Comparison of ENCODE assay signal across 12 cellular contexts in genomic region chr7:69871213-69871885, GRCh38.
DNase-seq lines count a peak whose midpoint lies in the region; ATAC-seq and TF ChIP-seq lines count a peak whose summit lies in the region.
"Had no signal": no experiment of that assay in that cellular context is flagged by ENCODE, and none has a peak within 500 bp of the region (broad histone marks: within the 10 kb centered on the region; RNA-seq: fewer than 3 reads in every experiment).

No MANE protein-coding gene starts in this region.

- DNase-seq in EH (ENCODE audit: low read depth) (peak; percentile 59), SK-N-DZ (ENCODE audit: low spot score) (peak; percentile 55), fibroblast of pulmonary artery (ENCODE audit: low read depth) (peak; percentile 44), osteocyte (ENCODE audit: extremely low spot score, unreplicated experiment) (no peak), medulla oblongata (ENCODE audit: extremely low spot score) (no peak)
- no peak for DNase-seq in naive thymus-derived CD4-positive, alpha-beta T cell
- DNase-seq: esophagus squamous epithelium, left lung, NCI-H146 had no signal

- H3K27ac Mint-ChIP-seq in osteocyte (ENCODE audit: unreplicated experiment): peak overlapping the region; percentile 72
- H3K27ac Mint-ChIP-seq in naive thymus-derived CD4-positive, alpha-beta T cell: no peak overlapping the region

- H3K4me1 ChIP-seq in naive thymus-derived CD4-positive, alpha-beta T cell (ENCODE audit: control insufficient read depth in 2 of 2, insufficient read depth in 2 of 2, low read length in 2 of 2): no peaks in the 10 kb centered on the region
- H3K4me1 ChIP-seq: esophagus squamous epithelium, left lung had no signal

- no peaks in the 10 kb centered on the region for H3K27me3 ChIP-seq in naive thymus-derived CD4-positive, alpha-beta T cell (ENCODE audit: control insufficient read depth in 2 of 2, insufficient read depth in 2 of 2, low read length in 2 of 2)
- H3K27me3 ChIP-seq: esophagus squamous epithelium, left lung had no signal

- H3K27me3 Mint-ChIP-seq in osteocyte (ENCODE audit: unreplicated experiment): no peaks in the 10 kb centered on the region
- no peaks in the 10 kb centered on the region for H3K27me3 Mint-ChIP-seq in naive thymus-derived CD4-positive, alpha-beta T cell

- no peak for ATAC-seq in naive thymus-derived CD4-positive, alpha-beta T cell
- no peak for ATAC-seq in GM19328 (IDR thresholded peaks at IDR 0.05; ENCODE audit: unreplicated experiment)
- no peak for ATAC-seq in GM18868 (IDR thresholded peaks at IDR 0.05; ENCODE audit: unreplicated experiment)
- ATAC-seq: left lung had no signal

- no peaks in the 10 kb centered on the region for H3K36me3 Mint-ChIP-seq in osteocyte (ENCODE audit: unreplicated experiment)
- peaks cover 0 to 3% (median 0%) of the 10 kb centered on the region in 5 donors for H3K36me3 Mint-ChIP-seq in naive thymus-derived CD4-positive, alpha-beta T cell

- intact Hi-C loops in naive thymus-derived CD4-positive, alpha-beta T cell (cut with micrococcal nuclease): no loop called here

- H3K36me3 ChIP-seq in naive thymus-derived CD4-positive, alpha-beta T cell (ENCODE audit: control insufficient read depth in 2 of 3, insufficient read depth in 3 of 3, low read length in 3 of 3): no peaks in the 10 kb centered on the region
- H3K36me3 ChIP-seq: esophagus squamous epithelium, left lung, thoracic aorta had no signal

- H3K4me3 Mint-ChIP-seq in osteocyte (ENCODE audit: unreplicated experiment): no peak overlapping the region
- no peak overlapping the region for H3K4me3 Mint-ChIP-seq in naive thymus-derived CD4-positive, alpha-beta T cell

- H3K9me3 ChIP-seq in naive thymus-derived CD4-positive, alpha-beta T cell (ENCODE audit: control insufficient read depth in 2 of 3, low read length in 3 of 3): no peaks in the 10 kb centered on the region
- H3K9me3 ChIP-seq: esophagus squamous epithelium, left lung, thoracic aorta had no signal

- no peaks in the 10 kb centered on the region for H3K9me3 Mint-ChIP-seq in osteocyte (ENCODE audit: unreplicated experiment)
- peaks cover 0 to 9% (median 0%) of the 10 kb centered on the region in 11 donors for H3K9me3 Mint-ChIP-seq in naive thymus-derived CD4-positive, alpha-beta T cell

- POLR2A ChIA-PET in naive thymus-derived CD4-positive, alpha-beta T cell (lab: Charles Lee): no interaction called here

- CTCF ChIA-PET in naive thymus-derived CD4-positive, alpha-beta T cell (lab: Charles Lee): no interaction called here

- peaks cover 18% of the 10 kb centered on the region for H3K4me1 Mint-ChIP-seq in osteocyte (ENCODE audit: unreplicated experiment)
- H3K4me1 Mint-ChIP-seq in naive thymus-derived CD4-positive, alpha-beta T cell: peaks cover 0 to 4% (median 0%) of the 10 kb centered on the region in 7 donors

- TF ChIP-seq CTCF in fibroblast of pulmonary artery (IDR thresholded peaks at IDR 0.05; ENCODE audit: low read length, missing control alignments) (no peak), osteocyte (IDR thresholded peaks at IDR 0.05) (no peak)

- no peak overlapping the region for H3K27ac ChIP-seq in naive thymus-derived CD4-positive, alpha-beta T cell (ENCODE audit: low read depth, low read length)
- H3K27ac ChIP-seq: esophagus squamous epithelium, left lung, thoracic aorta had no signal

- no peak overlapping the region for H3K4me3 ChIP-seq in fibroblast of pulmonary artery (replicated peaks; ENCODE audit: low read depth, low read length)
- no peak overlapping the region for H3K4me3 ChIP-seq in naive thymus-derived CD4-positive, alpha-beta T cell (ENCODE audit: low read length)
- H3K4me3 ChIP-seq: esophagus squamous epithelium, left lung, thoracic aorta had no signal

Comparison
In these comparisons a context has a peak if more than half of its experiments do, and no peak if none do; other contexts are left out.
1. DNase-seq: peak in EH (single experiment), SK-N-DZ (single experiment) and fibroblast of pulmonary artery (single experiment); none in osteocyte (single experiment), naive thymus-derived CD4-positive, alpha-beta T cell (0 of 9) and medulla oblongata (single experiment).